In the genomic region with DNA sequence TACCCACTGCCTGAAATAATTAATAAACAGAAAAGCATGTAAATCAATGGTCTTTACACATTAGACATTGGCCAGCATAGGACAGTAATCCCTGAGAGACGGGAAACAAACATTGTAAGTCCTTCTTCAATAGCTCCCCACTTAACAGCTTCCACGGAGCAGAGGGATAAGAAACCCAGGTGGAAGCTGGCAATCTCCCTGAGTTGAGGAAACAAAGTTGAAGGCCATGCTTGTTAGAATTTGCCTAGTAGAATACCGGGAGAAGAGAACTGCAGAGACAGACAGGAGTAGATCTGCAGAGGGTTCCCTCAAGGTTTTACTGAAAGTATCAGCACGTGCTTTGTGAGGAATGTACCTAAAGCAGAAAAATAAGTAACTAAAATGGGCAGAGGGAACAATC, we compare ENCODE assay signal across 29 cellular contexts.
"Had no signal": no experiment of that assay in that cellular context is flagged by ENCODE, and none has a peak within 500 bp of the region (broad histone marks: within the 10 kb centered on the region; RNA-seq: fewer than 3 reads in every experiment).

No MANE protein-coding gene starts in this region.

- FAIRE-seq: small intestine had no signal

- H3K27me3 Mint-ChIP-seq: naive thymus-derived CD8-positive, alpha-beta T cell; natural killer cell treated with Interleukin-12 subunit alpha and Interleukin-12 subunit beta and Interleukin-15 and Interleukin-18, amount 100 ng/mL, for 72 hours; progenitor cell of endocrine pancreas; stimulated activated naive B cell treated with anti-CD40 and anti-IgM and Interleukin-4, amounts not matched to agents 10 μg/mL and 1 μg/mL and 100 μg/mL, for 72 hours; stimulated activated naive CD8-positive, alpha-beta T cell treated with anti-CD3 and anti-CD28 coated beads, Interleukin-15, Interleukin-2, amounts not matched to agents 100 ng/mL and 50 ng/mL, for 24 hours; type B pancreatic cell had no signal

- H3K27ac Mint-ChIP-seq: naive thymus-derived CD8-positive, alpha-beta T cell; natural killer cell treated with Interleukin-12 subunit alpha and Interleukin-12 subunit beta and Interleukin-15 and Interleukin-18, amount 100 ng/mL, for 72 hours; nephron progenitor cell; progenitor cell of endocrine pancreas; stimulated activated effector memory CD8-positive, alpha-beta T cell treated with anti-CD3 and anti-CD28 coated beads, Interleukin-12 subunit alpha, Interleukin-12 subunit beta, amount 100 ng/mL, for 72 hours; stimulated activated naive B cell treated with anti-CD40 and anti-IgM and Interleukin-4, amounts not matched to agents 10 μg/mL and 1 μg/mL and 100 μg/mL, for 72 hours; stimulated activated naive CD8-positive, alpha-beta T cell treated with anti-CD3 and anti-CD28 coated beads, Interleukin-15, Interleukin-2, amounts not matched to agents 100 ng/mL and 50 ng/mL, for 24 hours; type B pancreatic cell had no signal

- ATAC-seq: naive thymus-derived CD8-positive, alpha-beta T cell; natural killer cell treated with Interleukin-12 subunit alpha and Interleukin-12 subunit beta and Interleukin-15 and Interleukin-18, amount 100 ng/mL, for 72 hours; psoas muscle; right cardiac atrium; right lobe of liver; stimulated activated effector memory CD8-positive, alpha-beta T cell treated with anti-CD3 and anti-CD28 coated beads, Interleukin-12 subunit alpha, Interleukin-12 subunit beta, amount 100 ng/mL, for 72 hours; stimulated activated naive B cell treated with anti-CD40 and anti-IgM and Interleukin-4, amounts not matched to agents 10 μg/mL and 1 μg/mL and 100 μg/mL, for 72 hours; upper lobe of right lung had no signal

- H3K36me3 ChIP-seq: neutrophil, right lobe of liver, sigmoid colon, stomach, thoracic aorta, tibial artery, transverse colon, upper lobe of right lung, uterus had no signal

- H3K9me3 ChIP-seq: neutrophil, psoas muscle, right lobe of liver, sigmoid colon, stomach, thoracic aorta, tibial artery, transverse colon, upper lobe of right lung, uterus had no signal

- H3K36me3 Mint-ChIP-seq: natural killer cell treated with Interleukin-12 subunit alpha and Interleukin-12 subunit beta and Interleukin-15 and Interleukin-18, amount 100 ng/mL, for 72 hours; stimulated activated effector memory CD8-positive, alpha-beta T cell treated with anti-CD3 and anti-CD28 coated beads, Interleukin-12 subunit alpha, Interleukin-12 subunit beta, amount 100 ng/mL, for 72 hours had no signal

- H3K4me3 ChIP-seq: psoas muscle, right lobe of liver, sigmoid colon, stomach, thoracic aorta, tibial artery, transverse colon, upper lobe of right lung, uterus had no signal

- H3K4me3 Mint-ChIP-seq: naive thymus-derived CD8-positive, alpha-beta T cell; natural killer cell treated with Interleukin-12 subunit alpha and Interleukin-12 subunit beta and Interleukin-15 and Interleukin-18, amount 100 ng/mL, for 72 hours; nephron progenitor cell; neural crest cell; stimulated activated effector memory CD8-positive, alpha-beta T cell treated with anti-CD3 and anti-CD28 coated beads, Interleukin-12 subunit alpha, Interleukin-12 subunit beta, amount 100 ng/mL, for 72 hours; stimulated activated naive B cell treated with anti-CD40 and anti-IgM and Interleukin-4, amounts not matched to agents 10 μg/mL and 1 μg/mL and 100 μg/mL, for 72 hours; stimulated activated naive CD8-positive, alpha-beta T cell treated with anti-CD3 and anti-CD28 coated beads, Interleukin-15, Interleukin-2, amounts not matched to agents 100 ng/mL and 50 ng/mL, for 24 hours; type B pancreatic cell had no signal

- H3K27me3 ChIP-seq: neutrophil, right lobe of liver, sigmoid colon, stomach, tibial artery, transverse colon, upper lobe of right lung, uterus had no signal

- DNase-seq: naive thymus-derived CD8-positive, alpha-beta T cell; nephron progenitor cell; nucleus accumbens; posterior cingulate gyrus; psoas muscle; right cardiac atrium; right lobe of liver; sigmoid colon; small intestine; stimulated activated CD4-positive, alpha-beta T cell treated with anti-CD3 and anti-CD28 coated beads, Interleukin-15, amount 100 ng/mL, for 24 hours; stimulated activated CD4-positive, alpha-beta T cell treated with anti-CD3 and anti-CD28 coated beads, Interleukin-2, amount 100 ng/mL, for 24 hours; stimulated activated CD4-positive, alpha-beta T cell treated with anti-CD3 and anti-CD28 coated beads, Interleukin-2, amount 100 ng/mL, for 48 hours; stimulated activated CD4-positive, alpha-beta T cell treated with anti-CD3 and anti-CD28 coated beads, Interleukin-4, amount 100 ng/mL, for 24 hours; stimulated activated naive B cell treated with anti-CD40 and anti-IgM and Interleukin-4, amounts not matched to agents 10 μg/mL and 1 μg/mL and 100 μg/mL, for 72 hours; stimulated activated naive CD4-positive, alpha-beta T cell treated with Interleukin-2 at 50 U/mL for 16 hours; stomach; tibial artery; transverse colon; upper lobe of right lung; uterus had no signal

- H3K4me1 Mint-ChIP-seq: nephron progenitor cell had no signal

- H3K27ac ChIP-seq: neutrophil, parathyroid adenoma, psoas muscle, right lobe of liver, sigmoid colon, stomach, thoracic aorta, tibial artery, transverse colon, upper lobe of right lung had no signal

- H3K9me3 Mint-ChIP-seq: naive thymus-derived CD8-positive, alpha-beta T cell; natural killer cell treated with Interleukin-12 subunit alpha and Interleukin-12 subunit beta and Interleukin-15 and Interleukin-18, amount 100 ng/mL, for 72 hours; nephron progenitor cell; neural crest cell; stimulated activated effector memory CD8-positive, alpha-beta T cell treated with anti-CD3 and anti-CD28 coated beads, Interleukin-12 subunit alpha, Interleukin-12 subunit beta, amount 100 ng/mL, for 72 hours; stimulated activated naive B cell treated with anti-CD40 and anti-IgM and Interleukin-4, amounts not matched to agents 10 μg/mL and 1 μg/mL and 100 μg/mL, for 72 hours; stimulated activated naive CD8-positive, alpha-beta T cell treated with anti-CD3 and anti-CD28 coated beads, Interleukin-15, Interleukin-2, amounts not matched to agents 100 ng/mL and 50 ng/mL, for 24 hours had no signal

- H3K4me1 ChIP-seq: parathyroid adenoma, right lobe of liver had no signal
